ENCODE assay signal across 32 cellular contexts in genomic region chr21:35370671-35371070, GRCh38.
"Had no signal": no experiment of that assay in that cellular context is flagged by ENCODE, and none has a peak within 500 bp of the region (broad histone marks: within the 10 kb centered on the region; RNA-seq: fewer than 3 reads in every experiment).

No MANE protein-coding gene starts in this region.

- H3K27me3 ChIP-seq: MG63 had no signal

- H3K4me3 ChIP-seq: MG63 had no signal

- H3K27ac ChIP-seq: KMS-11 had no signal

- H3K36me3 ChIP-seq: MG63 had no signal

- DNase-seq: Karpas-422, Kasumi-1, MG63, MM.1S, MV-4-11, NCI-H1048, NCI-H1092, NCI-H1092 treated with DMSO at 0.1 percent for 48 hours, NCI-H1105, NCI-H1105 treated with DMSO at 0.1 percent for 48 hours, NCI-H1417, NCI-H1417 treated with DMSO at 0.1 percent for 48 hours, NCI-H1436, NCI-H1436 treated with DMSO at 0.1 percent for 48 hours, NCI-H1694, NCI-H1694 treated with DMSO at 0.1 percent for 48 hours, NCI-H187, NCI-H187 treated with DMSO at 0.1 percent for 48 hours, NCI-H1930, NCI-H2029, NCI-H2029 treated with DMSO at 0.1 percent for 48 hours, NCI-H2081, NCI-H2081 treated with DMSO at 0.1 percent for 48 hours, NCI-H2171, NCI-H2171 treated with DMSO at 0.1 percent for 48 hours, NCI-H2227 treated with DMSO at 0.1 percent for 48 hours, NCI-H226, NCI-H345, NCI-H446, NCI-H446 treated with DMSO at 0.1 percent for 48 hours, NCI-H510A had no signal

- H3K9me3 ChIP-seq: MG63 had no signal

- H3K9ac ChIP-seq: KMS-11 had no signal

- H3K4me2 ChIP-seq: KMS-11 had no signal
